Comparison of ENCODE assay signal across 8 cellular contexts in the genomic region with DNA sequence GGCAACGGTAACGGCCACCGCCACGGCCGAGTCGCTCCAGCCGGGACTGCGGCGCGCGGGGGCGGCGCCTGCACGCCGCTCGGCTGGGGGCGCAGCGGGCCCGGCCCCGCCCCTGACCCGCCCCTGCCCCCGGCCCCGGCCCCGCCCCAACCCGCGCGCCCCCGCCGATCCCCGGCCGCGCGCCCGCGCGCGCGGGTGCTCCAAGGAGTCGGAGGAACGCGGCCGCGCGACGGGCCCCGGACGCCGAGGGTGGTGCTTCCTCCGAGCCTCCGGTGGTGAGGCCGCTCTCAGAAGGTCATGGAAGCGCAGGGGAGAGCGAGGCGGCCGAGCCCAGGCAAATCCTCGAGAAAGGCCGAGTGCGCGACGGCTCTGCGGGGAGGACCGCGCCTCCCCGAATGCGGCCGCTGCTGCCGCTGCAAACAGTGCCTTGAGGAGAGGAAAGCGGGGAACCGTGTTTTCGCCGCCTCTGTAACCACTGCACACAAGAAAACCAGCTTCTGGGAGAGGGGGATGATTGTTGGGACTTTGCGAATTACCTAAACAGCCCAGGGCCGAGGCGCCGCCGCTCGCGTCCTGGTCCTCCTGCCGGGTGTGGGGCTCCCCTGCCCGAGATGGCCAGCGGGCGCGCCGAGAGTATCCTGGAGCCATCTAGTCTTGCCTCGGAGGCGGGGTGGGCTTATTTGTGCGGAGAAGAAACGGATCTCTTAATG. TPM values are rescaled to one million over a fixed set of nuclear protein-coding genes. Genes with fewer than 3 reads are reported as not detected.
DNase-seq lines count a peak whose midpoint lies in the region; ATAC-seq, FAIRE-seq and TF ChIP-seq lines count a peak whose summit lies in the region.

A gene with protein sequence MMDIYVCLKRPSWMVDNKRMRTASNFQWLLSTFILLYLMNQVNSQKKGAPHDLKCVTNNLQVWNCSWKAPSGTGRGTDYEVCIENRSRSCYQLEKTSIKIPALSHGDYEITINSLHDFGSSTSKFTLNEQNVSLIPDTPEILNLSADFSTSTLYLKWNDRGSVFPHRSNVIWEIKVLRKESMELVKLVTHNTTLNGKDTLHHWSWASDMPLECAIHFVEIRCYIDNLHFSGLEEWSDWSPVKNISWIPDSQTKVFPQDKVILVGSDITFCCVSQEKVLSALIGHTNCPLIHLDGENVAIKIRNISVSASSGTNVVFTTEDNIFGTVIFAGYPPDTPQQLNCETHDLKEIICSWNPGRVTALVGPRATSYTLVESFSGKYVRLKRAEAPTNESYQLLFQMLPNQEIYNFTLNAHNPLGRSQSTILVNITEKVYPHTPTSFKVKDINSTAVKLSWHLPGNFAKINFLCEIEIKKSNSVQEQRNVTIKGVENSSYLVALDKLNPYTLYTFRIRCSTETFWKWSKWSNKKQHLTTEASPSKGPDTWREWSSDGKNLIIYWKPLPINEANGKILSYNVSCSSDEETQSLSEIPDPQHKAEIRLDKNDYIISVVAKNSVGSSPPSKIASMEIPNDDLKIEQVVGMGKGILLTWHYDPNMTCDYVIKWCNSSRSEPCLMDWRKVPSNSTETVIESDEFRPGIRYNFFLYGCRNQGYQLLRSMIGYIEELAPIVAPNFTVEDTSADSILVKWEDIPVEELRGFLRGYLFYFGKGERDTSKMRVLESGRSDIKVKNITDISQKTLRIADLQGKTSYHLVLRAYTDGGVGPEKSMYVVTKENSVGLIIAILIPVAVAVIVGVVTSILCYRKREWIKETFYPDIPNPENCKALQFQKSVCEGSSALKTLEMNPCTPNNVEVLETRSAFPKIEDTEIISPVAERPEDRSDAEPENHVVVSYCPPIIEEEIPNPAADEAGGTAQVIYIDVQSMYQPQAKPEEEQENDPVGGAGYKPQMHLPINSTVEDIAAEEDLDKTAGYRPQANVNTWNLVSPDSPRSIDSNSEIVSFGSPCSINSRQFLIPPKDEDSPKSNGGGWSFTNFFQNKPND (minus strand): TSS at position 48 of the 710 bp plus-strand sequence. CDS start 25,999 bp downstream, outside the sequence.

- peaks cover 7% of the 10 kb centered on the region for H3K27me3 Mint-ChIP-seq in astrocyte (ENCODE audit: low read depth, unreplicated experiment)

- no peaks in the 10 kb centered on the region for H3K9me3 Mint-ChIP-seq in astrocyte (ENCODE audit: unreplicated experiment)

- H3K36me3 ChIP-seq in astrocyte (ENCODE audit: insufficient read depth, low read length): no peaks in the 10 kb centered on the region
- H3K36me3 ChIP-seq in pancreas: no peaks in the 10 kb centered on the region

- H3K4me3 ChIP-seq in A549 (peak within 1 kb of the TSS; percentile 96), astrocyte (ENCODE audit: insufficient read depth, low read depth, low read length) (peak within 1 kb of the TSS; percentile 80), pancreas (peak within 1 kb of the TSS; percentile 54 to 85 (median 70))

- CTCF ChIA-PET in A549 (lab: Yijun Ruan, JAX): interaction anchor here (0.7 to 6.7 kb wide), 6 partner anchors 11 to 253 kb away, joined by 3 to 62 read pairs (median 3); no protein-coding TSS in a partner anchor

- no peaks in the 10 kb centered on the region for H3K9me3 ChIP-seq in A549
- H3K9me3 ChIP-seq in astrocyte (ENCODE audit: insufficient read depth, low read depth, low read length): no peaks in the 10 kb centered on the region
- H3K9me3 ChIP-seq in pancreas: no peaks in the 10 kb centered on the region

- peak within 1 kb of the TSS; percentile 91 for H3K9ac ChIP-seq in astrocyte (ENCODE audit: low read length)

- ATAC-seq in A549: peak; percentile 83 to 88
- peak; percentile 63 for ATAC-seq in GM18909 (IDR thresholded peaks at IDR 0.05; ENCODE audit: poor library complexity, unreplicated experiment)
- peak; percentile 93 to 95 for ATAC-seq in left cardiac atrium
- peak; percentile 85 to 91 (median 86) for ATAC-seq in pancreas

- peak; percentile 84 for TF ChIP-seq POLR2A in A549 (IDR thresholded peaks at IDR 0.05; ENCODE audit: low read length)

- peak within 1 kb of the TSS; percentile 66 for H3K27ac Mint-ChIP-seq in astrocyte (ENCODE audit: unreplicated experiment)

- intact Hi-C loops in left cardiac atrium (cut with DNase I) (loop anchor here (10.0 kb wide), 3 partner anchors 108 to 248 kb away; no protein-coding TSS in a partner anchor), pancreas (cut with DNase I) (no loop called here)

- DNase-seq in A549 (ENCODE audit: low read depth in 1 of 2, low spot score in 1 of 2) (peak; percentile 58 to 85), HTR-8/SVneo (ENCODE audit: insufficient read length, low spot score) (peak; percentile 83), SW 1271 (lab: John Stamatoyannopoulos, UW) (peak; percentile 69 to 81), astrocyte (ENCODE audit: low read depth) (peak; percentile 72), left cardiac atrium (peak; percentile 87), pancreas (peak; percentile 83 to 95 (median 87)), urothelium cell line (ENCODE audit: low spot score) (peak; percentile 95)

- peak within 1 kb of the TSS; percentile 97 for H2AFZ ChIP-seq in astrocyte (ENCODE audit: low read depth, low read length)

- no peaks in the 10 kb centered on the region for H3K27me3 ChIP-seq in astrocyte (ENCODE audit: insufficient read depth, low read length)
- H3K27me3 ChIP-seq in pancreas: no peaks in the 10 kb centered on the region

- peaks cover 11% of the 10 kb centered on the region for H3K79me2 ChIP-seq in astrocyte (ENCODE audit: insufficient read depth, low read length)

- WGBS in A549 (ENCODE audit: missing lambda C conversion rate): 0% methylated on average over 21 of the region's 88 CpGs
- WGBS in pancreas, 2 donors: 0 to 1% methylated on average over 43 to 88 of the region's 88 CpGs

- peaks cover 11% of the 10 kb centered on the region for H3K4me1 Mint-ChIP-seq in astrocyte (ENCODE audit: low read depth, unreplicated experiment)

- TF ChIP-seq CTCF in A549 (IDR thresholded peaks at IDR 0.05): no peak
- no peak for TF ChIP-seq CTCF in astrocyte (IDR thresholded peaks at IDR 0.05; ENCODE audit: insufficient read depth, low read depth, low read length)
- TF ChIP-seq CTCF in pancreas (IDR thresholded peaks at IDR 0.05): no peak

- H3K4me3 Mint-ChIP-seq in astrocyte (ENCODE audit: unreplicated experiment): peak within 1 kb of the TSS; percentile 93

- no peak for TF ChIP-seq EP300 in A549 (IDR thresholded peaks at IDR 0.05)

- H3K4me1 ChIP-seq in A549 (peaks cover 14% of the 10 kb centered on the region), astrocyte (ENCODE audit: insufficient read depth, low read length) (peaks cover 8% of the 10 kb centered on the region), pancreas (peaks cover 9 to 15% (median 10%) of the 10 kb centered on the region in 3 donors)

- POLR2A ChIA-PET in A549 (lab: Yijun Ruan, JAX): interaction anchor here (1.3 kb wide), 1 partner anchor 115 kb away, joined by 4 read pairs; no protein-coding TSS in a partner anchor

- FAIRE-seq in A549 (lab: Jason Lieb, UNC): no peak
- peak; percentile 68 for FAIRE-seq in HTR-8/SVneo (lab: Jason Lieb, UNC)
- no peak for FAIRE-seq in astrocyte (lab: Jason Lieb, UNC)
- FAIRE-seq in pancreas (lab: Jason Lieb, UNC): no peak
- peak; percentile 87 for FAIRE-seq in urothelium cell line (lab: Jason Lieb, UNC)

- H4K20me1 ChIP-seq in astrocyte (ENCODE audit: insufficient read depth, low read length): peaks cover 17% of the 10 kb centered on the region

- peak; percentile 12 to 24; a peak in 2 of 5 replicates for TF ChIP-seq RAD21 in A549 (conservative IDR thresholded peaks at IDR 0.05 in 1 of 2, IDR thresholded peaks at IDR 0.05 in 1 of 2)

- H3K36me3 Mint-ChIP-seq in astrocyte (ENCODE audit: low read depth, unreplicated experiment): no peaks in the 10 kb centered on the region

- H3K4me2 ChIP-seq in A549: peak within 1 kb of the TSS; percentile 95
- peak within 1 kb of the TSS; percentile 92 for H3K4me2 ChIP-seq in astrocyte (ENCODE audit: low read length)

- H3K27ac ChIP-seq in A549: peak within 1 kb of the TSS; percentile 97 to 99
- peak within 1 kb of the TSS; percentile 88 for H3K27ac ChIP-seq in astrocyte (ENCODE audit: low read depth, low read length)
- H3K27ac ChIP-seq in pancreas: peak within 1 kb of the TSS; percentile 85 to 99 (median 93)

TF ChIP-seq in A549, 52 proteins besides CTCF, POLR2A, EP300 and RAD21 (continues in another document):
- TF ChIP-seq PHF8 (IDR thresholded peaks at IDR 0.05; ENCODE audit: borderline replicate concordance, low read depth) (peak; percentile 81; the same call in 1 of the 2 replicates), HDAC2 (IDR thresholded peaks at IDR 0.05) (0 out of 2 replicates have a peak, but pooled peaks have one; percentile 45), CHD4 (IDR thresholded peaks at IDR 0.05; ENCODE audit: borderline replicate concordance) (no peak)
- TF ChIP-seq, protein P1, sequence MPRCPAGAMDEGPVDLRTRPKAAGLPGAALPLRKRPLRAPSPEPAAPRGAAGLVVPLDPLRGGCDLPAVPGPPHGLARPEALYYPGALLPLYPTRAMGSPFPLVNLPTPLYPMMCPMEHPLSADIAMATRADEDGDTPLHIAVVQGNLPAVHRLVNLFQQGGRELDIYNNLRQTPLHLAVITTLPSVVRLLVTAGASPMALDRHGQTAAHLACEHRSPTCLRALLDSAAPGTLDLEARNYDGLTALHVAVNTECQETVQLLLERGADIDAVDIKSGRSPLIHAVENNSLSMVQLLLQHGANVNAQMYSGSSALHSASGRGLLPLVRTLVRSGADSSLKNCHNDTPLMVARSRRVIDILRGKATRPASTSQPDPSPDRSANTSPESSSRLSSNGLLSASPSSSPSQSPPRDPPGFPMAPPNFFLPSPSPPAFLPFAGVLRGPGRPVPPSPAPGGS (IDR thresholded peaks at IDR 0.05): 0 out of 3 replicates have a peak, but pooled peaks have one; percentile 77
- TF ChIP-seq, protein P2, sequence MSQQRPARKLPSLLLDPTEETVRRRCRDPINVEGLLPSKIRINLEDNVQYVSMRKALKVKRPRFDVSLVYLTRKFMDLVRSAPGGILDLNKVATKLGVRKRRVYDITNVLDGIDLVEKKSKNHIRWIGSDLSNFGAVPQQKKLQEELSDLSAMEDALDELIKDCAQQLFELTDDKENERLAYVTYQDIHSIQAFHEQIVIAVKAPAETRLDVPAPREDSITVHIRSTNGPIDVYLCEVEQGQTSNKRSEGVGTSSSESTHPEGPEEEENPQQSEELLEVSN (IDR thresholded peaks at IDR 0.05; ENCODE audit: borderline replicate concordance, low read depth): peak; percentile 62; the same call in 1 of the 2 replicates

RNA-seq across cellular contexts. Expression of the gene that starts here (rescaled TPM):
- polyA plus RNA-seq in A549 (2011; rRNA removed) (6.2 and 7.9 TPM in 2 replicates), A549 (2017; fragmentation: RNase III; extraction: RNeasy Plus Mini Kit Qiagen cat#74134 plus additional on column Dnase treatment) (3.8 to 6.2 TPM (median 5.5 TPM) in 3 replicates), pancreas (1 to 10 TPM; 4.1 to 7.1 TPM)
- 0.90 and 1.0 TPM in 2 replicates for polyA plus RNA-seq in A549 (2012; cell fraction: cytosol; rRNA removed)
- polyA plus RNA-seq in A549 (2012; cell fraction: nucleus; rRNA removed): 0.97 and 1.3 TPM in 2 replicates
- 8.2 and 8.8 TPM in 2 replicates for polyA minus RNA-seq in A549 (2011; rRNA and poly(A)+ RNA removed)
- total RNA-seq in astrocyte (16.0 and 20.3 TPM in 2 replicates), left cardiac atrium (10 to 100 TPM; 59.7 to 68.9 TPM), pancreas (10 to 100 TPM; 10.8 to 32.5 (median 21.7) TPM)

Comparison
In these comparisons a context has a peak if more than half of its experiments do, and no peak if none do; other contexts are left out.
1. Peak in every context shown above with its lines: DNase-seq, ATAC-seq, H3K4me3 ChIP-seq and H3K27ac ChIP-seq.
2. intact Hi-C loops: an anchor here in left cardiac atrium (10.0 kb wide); none called in pancreas.